ENCODE assay signal across 25 cellular contexts in genomic region chr1:14265515-14265914, GRCh38.
"Had no signal": no experiment of that assay in that cellular context is flagged by ENCODE, and none has a peak within 500 bp of the region (broad histone marks: within the 10 kb centered on the region; RNA-seq: fewer than 3 reads in every experiment).

No MANE protein-coding gene starts in this region.

- H3K27ac ChIP-seq: brain microvascular endothelial cell, cardiac muscle cell, KMS-11, SK-N-MC had no signal

- H3K27ac Mint-ChIP-seq: activated B cell treated with CpG ODN at 0.5 μM for 24 hours; activated CD4-positive, alpha-beta T cell treated with anti-CD3 and anti-CD28 coated beads, Interleukin-2, amount 10 ng/mL, durations not matched to agents 24 days and 14 days; activated CD8-positive, alpha-beta memory T cell treated with anti-CD3 and anti-CD28 coated beads, Interleukin-2, amount 10 ng/mL, durations not matched to agents 7 days and 5 days; activated naive CD4-positive, alpha-beta T cell treated with anti-CD3 and anti-CD28 coated beads, Interleukin-2, amount 50 U/mL, for 72 hours; activated T-cell treated with anti-CD3 and anti-CD28 coated beads, Interleukin-2, amount 50 U/mL, for 24 hours; activated T-helper 1 cell treated with anti-CD3 and anti-CD28 coated beads, Interleukin-12 subunit alpha, Interleukin-12 subunit beta, Interleukin-2, Interleukin-4 antibody, amounts not matched to agents 30 ng/mL and 10 ng/mL and 1 ng/mL, durations not matched to agents 14 hours and 24 hours and 36 hours; T-cell had no signal

- DNase-seq: activated B cell treated with CpG ODN at 0.5 μM for 24 hours; activated CD4-positive, alpha-beta T cell treated with anti-CD3 and anti-CD28 coated beads for 1 hour; activated CD4-positive, alpha-beta T cell treated with anti-CD3 and anti-CD28 coated beads, Interleukin-2, amount 10 ng/mL, durations not matched to agents 24 days and 14 days; activated CD4-positive, alpha-beta T cell treated with anti-CD3 and anti-CD28 coated beads, Interleukin-2, amount 50 U/mL, for 48 hours; activated CD8-positive, alpha-beta memory T cell treated with anti-CD3 and anti-CD28 coated beads, Interleukin-2, amount 10 ng/mL, durations not matched to agents 7 days and 5 days; activated effector memory CD4-positive, alpha-beta T cell treated with Interleukin-2 at 50 U/mL for 16 hours; activated naive CD4-positive, alpha-beta T cell; activated T-cell treated with anti-CD3 and anti-CD28 coated beads, Interleukin-2, amount 50 U/mL, for 24 hours; amygdala; brain microvascular endothelial cell; MM.1S; NCI-H1105; NCI-H146; NCI-H2029; NCI-H526 treated with DMSO at 0.1 percent for 48 hours; PC-3; SHP77 treated with DMSO at 0.1 percent for 48 hours; T-cell; T-helper 2 cell; T1000 had no signal

- H3K36me3 Mint-ChIP-seq: activated CD8-positive, alpha-beta memory T cell treated with anti-CD3 and anti-CD28 coated beads, Interleukin-2, amount 10 ng/mL, durations not matched to agents 7 days and 5 days; activated naive CD4-positive, alpha-beta T cell treated with anti-CD3 and anti-CD28 coated beads, Interleukin-2, amount 50 U/mL, for 72 hours; T-cell had no signal

- H3K36me3 ChIP-seq: brain microvascular endothelial cell, cardiac muscle cell had no signal

- H3K4me3 Mint-ChIP-seq: activated B cell treated with CpG ODN at 0.5 μM for 24 hours; activated CD4-positive, alpha-beta T cell treated with anti-CD3 and anti-CD28 coated beads, Interleukin-2, amount 10 ng/mL, durations not matched to agents 24 days and 14 days; activated CD8-positive, alpha-beta memory T cell treated with anti-CD3 and anti-CD28 coated beads, Interleukin-2, amount 10 ng/mL, durations not matched to agents 7 days and 5 days; activated T-cell treated with anti-CD3 and anti-CD28 coated beads, Interleukin-2, amount 50 U/mL, for 24 hours; activated T-helper 1 cell treated with anti-CD3 and anti-CD28 coated beads, Interleukin-12 subunit alpha, Interleukin-12 subunit beta, Interleukin-2, Interleukin-4 antibody, amounts not matched to agents 30 ng/mL and 10 ng/mL and 1 ng/mL, durations not matched to agents 14 hours and 24 hours and 36 hours; T-cell had no signal

- H3K27me3 Mint-ChIP-seq: activated CD8-positive, alpha-beta memory T cell treated with anti-CD3 and anti-CD28 coated beads, Interleukin-2, amount 10 ng/mL, durations not matched to agents 7 days and 5 days had no signal

- H3K9me3 Mint-ChIP-seq: activated B cell treated with CpG ODN at 0.5 μM for 24 hours; activated CD4-positive, alpha-beta T cell treated with anti-CD3 and anti-CD28 coated beads, Interleukin-2, amount 10 ng/mL, durations not matched to agents 24 days and 14 days; activated naive CD4-positive, alpha-beta T cell treated with anti-CD3 and anti-CD28 coated beads, Interleukin-2, amount 50 U/mL, for 72 hours; activated T-cell treated with anti-CD3 and anti-CD28 coated beads, Interleukin-2, amount 50 U/mL, for 24 hours; activated T-helper 1 cell treated with anti-CD3 and anti-CD28 coated beads, Interleukin-12 subunit alpha, Interleukin-12 subunit beta, Interleukin-2, Interleukin-4 antibody, amounts not matched to agents 30 ng/mL and 10 ng/mL and 1 ng/mL, durations not matched to agents 14 hours and 24 hours and 36 hours; T-cell had no signal

- H3K4me3 ChIP-seq: cardiac muscle cell, SK-N-MC had no signal

- H3K4me1 Mint-ChIP-seq: activated B cell treated with CpG ODN at 0.5 μM for 24 hours; activated CD4-positive, alpha-beta T cell treated with anti-CD3 and anti-CD28 coated beads, Interleukin-2, amount 10 ng/mL, durations not matched to agents 24 days and 14 days; activated CD8-positive, alpha-beta memory T cell treated with anti-CD3 and anti-CD28 coated beads, Interleukin-2, amount 10 ng/mL, durations not matched to agents 7 days and 5 days; T-cell had no signal
